Comparison of ENCODE assay signal across 7 cellular contexts in genomic region chr11:57649826-57650738, GRCh38. TPM values are rescaled to one million over a fixed set of nuclear protein-coding genes. Genes with fewer than 3 reads are reported as not detected.
A peak's percentile ranks its signal among the peaks of the same experiment; 100 is the strongest.
DNase-seq lines count a peak whose midpoint lies in the region; ATAC-seq and TF ChIP-seq lines count a peak whose summit lies in the region.

TSS of gene YPEL4 (minus strand) at chr11:57649912. CDS start at chr11:57647107, 2,805 bp downstream.

- peaks cover 58% of the 10 kb centered on the region for H3K4me1 ChIP-seq in GM23338 (ENCODE audit: insufficient read depth)
- peaks cover 17% of the 10 kb centered on the region for H3K4me1 ChIP-seq in PC-3 (ENCODE audit: insufficient read depth, low read length)
- H3K4me1 ChIP-seq in fibroblast of lung (ENCODE audit: control insufficient read depth, extremely low read depth, insufficient read depth, low read length): peaks cover 18% of the 10 kb centered on the region

- H3K4me2 ChIP-seq in GM23338: peak within 1 kb of the TSS; percentile 98
- peak within 1 kb of the TSS; percentile 76 for H3K4me2 ChIP-seq in PC-3 (ENCODE audit: low read length)
- peak within 1 kb of the TSS; percentile 96 for H3K4me2 ChIP-seq in fibroblast of lung (ENCODE audit: extremely low read depth, insufficient read depth, low read length)

- no peak within 1 kb of the TSS for H3K27ac ChIP-seq in GM23338 (ENCODE audit: low read depth)
- H3K27ac ChIP-seq in PC-3 (ENCODE audit: low read length): no peak within 1 kb of the TSS
- no peak within 1 kb of the TSS for H3K27ac ChIP-seq in fibroblast of lung (ENCODE audit: insufficient read depth, low read length)

- peaks cover 13% of the 10 kb centered on the region; the same call in 1 of the 2 replicates for H4K20me1 ChIP-seq in GM23338 (replicated peaks; ENCODE audit: insufficient read depth)
- H4K20me1 ChIP-seq in PC-3 (ENCODE audit: low read length): no peaks in the 10 kb centered on the region
- no peaks in the 10 kb centered on the region for H4K20me1 ChIP-seq in fibroblast of lung (ENCODE audit: control insufficient read depth, extremely low read depth, insufficient read depth, low read length)

- intact Hi-C loops in PC-3 (cut with micrococcal nuclease) (no loop called here), natural killer cell (cut with micrococcal nuclease) (loop anchor here (1.0 kb wide), 1 partner anchor 17 kb away; no protein-coding TSS in a partner anchor)

- H2AFZ ChIP-seq in GM23338: no peak within 1 kb of the TSS
- H2AFZ ChIP-seq in PC-3 (ENCODE audit: low read length): no peak within 1 kb of the TSS
- H2AFZ ChIP-seq in fibroblast of lung (ENCODE audit: low read length): peak within 1 kb of the TSS; percentile 33

- H3F3A ChIP-seq in GM23338 (replicated peaks; ENCODE audit: low read depth) (peaks cover 41% of the 10 kb centered on the region), PC-3 (ENCODE audit: low read length, unreplicated experiment) (no peaks in the 10 kb centered on the region)

- H3K4me3 Mint-ChIP-seq in GM23338: peak within 1 kb of the TSS; percentile 73
- H3K4me3 Mint-ChIP-seq in natural killer cell: peak within 1 kb of the TSS; percentile 86

- no peak for TF ChIP-seq CTCF in GM23338 (conservative IDR thresholded peaks at IDR 0.05; ENCODE audit: low read depth in 2 of 2)
- TF ChIP-seq CTCF in PC-3 (conservative IDR thresholded peaks at IDR 0.05; ENCODE audit: low read depth, low read length): no peak
- TF ChIP-seq CTCF in fibroblast of lung (conservative IDR thresholded peaks at IDR 0.05 in 1 of 2, IDR thresholded peaks at IDR 0.05 in 1 of 2; ENCODE audit: low read depth in 1 of 2, low read length in 2 of 2): no peak
- TF ChIP-seq CTCF in natural killer cell (IDR thresholded peaks at IDR 0.05): no peak

- H3K4me3 ChIP-seq in GM23338 (peak within 1 kb of the TSS; percentile 73), PC-3 (ENCODE audit: low read length) (peak within 1 kb of the TSS; percentile 50), fibroblast of lung (replicated peaks in 1 of 4; ENCODE audit: control extremely low read depth in 1 of 4, insufficient read depth in 1 of 4, low read depth in 3 of 4, low read length in 4 of 4) (peak within 1 kb of the TSS; percentile 24 to 78 (median 50))

- CTCF ChIA-PET in PC-3 (lab: Charles Lee): no interaction called here

- H3K4me1 Mint-ChIP-seq in GM23338 (peaks cover 74% of the 10 kb centered on the region), natural killer cell (peaks cover 35 to 47% of the 10 kb centered on the region in 2 donors)

- H3K79me2 ChIP-seq in GM23338 (replicated peaks; ENCODE audit: insufficient read depth): no peaks in the 10 kb centered on the region
- H3K79me2 ChIP-seq in PC-3 (ENCODE audit: low read length): no peaks in the 10 kb centered on the region
- no peaks in the 10 kb centered on the region for H3K79me2 ChIP-seq in fibroblast of lung (ENCODE audit: control insufficient read depth, insufficient read depth, low read length)

- no peaks in the 10 kb centered on the region for H3K36me3 ChIP-seq in GM23338 (ENCODE audit: insufficient read depth)
- H3K36me3 ChIP-seq in PC-3 (ENCODE audit: low read depth, low read length): no peaks in the 10 kb centered on the region
- no peaks in the 10 kb centered on the region for H3K36me3 ChIP-seq in fibroblast of lung (ENCODE audit: control insufficient read depth, insufficient read depth, low read length)

- BruUV-seq in PC-3 (replicated peaks; lab: Mats Ljungman, UMichigan): no TSS peak

- POLR2A ChIA-PET in PC-3 (lab: Charles Lee; ENCODE audit: unreplicated experiment): no interaction called here

- ATAC-seq in GM23338 (peak; percentile 11), PC-3 (peak; percentile 68), natural killer cell (peak; percentile 83 to 91 (median 86)), HG02623 (IDR thresholded peaks at IDR 0.05; ENCODE audit: unreplicated experiment) (no peak)

- H3K27ac Mint-ChIP-seq in GM23338 (peak within 1 kb of the TSS; percentile 92), natural killer cell (peak within 1 kb of the TSS; percentile 78 to 87)

- H3K36me3 Mint-ChIP-seq in GM23338 (ENCODE audit: low read depth) (no peaks in the 10 kb centered on the region; the same call in 2 of the 3 replicates), natural killer cell (no peaks in the 10 kb centered on the region)

- DNase-seq in GM23338 (ENCODE audit: low spot score) (peak; percentile 69), PC-3 (peak; percentile 74), fibroblast of lung (ENCODE audit: low read depth in 2 of 2) (peak; percentile 78 to 81), natural killer cell (peak; percentile 64), stromal cell of bone marrow (ENCODE audit: low read depth) (peak; percentile 73)
- peak; percentile 64 for DNase-seq in activated effector memory CD4-positive, alpha-beta T cell treated with Interleukin-2 at 50 U/mL for 16 hours

- H3K9me2 ChIP-seq in GM23338 (ENCODE audit: insufficient read depth): peaks cover 10% of the 10 kb centered on the region
- H3K9me2 ChIP-seq in PC-3 (replicated peaks; ENCODE audit: low read length): no peaks in the 10 kb centered on the region

- H3K27me3 ChIP-seq in GM23338 (ENCODE audit: insufficient read depth): peaks cover 35% of the 10 kb centered on the region
- H3K27me3 ChIP-seq in PC-3 (ENCODE audit: low read length): peaks cover 29% of the 10 kb centered on the region
- peaks cover 26% of the 10 kb centered on the region for H3K27me3 ChIP-seq in fibroblast of lung (ENCODE audit: control insufficient read depth, insufficient read depth, low read length)

- H3K9ac ChIP-seq in PC-3 (ENCODE audit: low read length): no peak within 1 kb of the TSS
- no peak within 1 kb of the TSS for H3K9ac ChIP-seq in fibroblast of lung (ENCODE audit: insufficient read depth, low read length)

- H3K9me3 Mint-ChIP-seq in GM23338: peaks cover 13% of the 10 kb centered on the region
- H3K9me3 Mint-ChIP-seq in natural killer cell: no peaks in the 10 kb centered on the region

- H3K27me3 Mint-ChIP-seq in GM23338 (ENCODE audit: insufficient read depth, low read depth, poor library complexity) (peaks cover 71% of the 10 kb centered on the region), natural killer cell (ENCODE audit: low read depth in 2 of 2) (peaks cover 30 to 36% of the 10 kb centered on the region in 2 donors)

- H3K9me3 ChIP-seq in PC-3 (ENCODE audit: low read length): no peaks in the 10 kb centered on the region
- H3K9me3 ChIP-seq in fibroblast of lung (ENCODE audit: control insufficient read depth, insufficient read depth, low read depth, low read length): no peaks in the 10 kb centered on the region

TF ChIP-seq in GM23338, 12 proteins besides CTCF, POLR2A, EP300 and RAD21 (continues in another document):
- TF ChIP-seq POLR2AphosphoS5 (IDR thresholded peaks at IDR 0.05; ENCODE audit: low read depth): peak; percentile 32
- TF ChIP-seq CREB1 (CRISPR knock-in tag; IDR thresholded peaks at IDR 0.05; ENCODE audit: low read depth): peak; percentile 65

RNA-seq across cellular contexts. Expression of gene YPEL4, which starts in this region (rescaled TPM):
- total RNA-seq in GM23338 (2014; rRNA removed; shearing (Covaris generic)): 0.82 TPM in 1 of 2 replicates, not detected in the other
- polyA plus RNA-seq in GM23338 (2016; fragmentation: Nextera tagmentation; extraction: Ambion mirVana) (1.1 and 1.2 TPM in 2 replicates), fibroblast of lung (0.10 and 0.59 TPM in 2 replicates)
- total RNA-seq in PC-3 (2014; rRNA removed) (not detected in 2 replicates), fibroblast of lung (1.5 and 2.3 TPM in 2 replicates), natural killer cell (1 to 10 TPM; 1.2 to 1.3 (median 1.2) TPM)
- polyA plus RNA-seq in fibroblast of lung (2012): 0.24 and 0.79 TPM in 2 replicates
- polyA minus RNA-seq in fibroblast of lung (ENCODE audit: low replicate concordance): 0.47 TPM in 1 of 2 replicates, not detected in the other

Comparison
In these comparisons a context has a peak if more than half of its experiments do, and no peak if none do; other contexts are left out.
1. Peak in DNase-seq, ATAC-seq, H3K4me3 ChIP-seq and H3K4me2 ChIP-seq in PC-3; RNA of the gene not detected or under 1 TPM.